Comparison of ENCODE assay signal across 14 cellular contexts in the genomic region with DNA sequence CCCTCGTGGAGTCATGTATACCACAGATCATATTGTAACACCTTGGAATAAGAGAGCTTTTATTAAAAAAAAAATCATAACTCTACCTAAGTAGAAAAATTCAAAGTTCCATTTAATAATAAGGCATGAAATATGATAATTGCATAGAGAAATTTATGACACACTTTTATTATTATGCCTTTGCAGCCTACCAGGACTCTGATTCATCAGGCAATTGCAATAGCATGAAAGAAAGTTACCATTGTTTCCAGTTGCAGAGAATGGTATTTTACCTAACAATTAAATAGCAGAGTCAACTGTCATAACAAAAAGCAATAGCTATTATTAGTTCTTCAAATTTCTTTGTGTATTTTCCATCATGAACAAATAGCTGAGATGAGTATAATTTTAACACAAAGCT.
A peak's percentile ranks its signal among the peaks of the same experiment; 100 is the strongest.
DNase-seq lines count a peak whose midpoint lies in the region; ATAC-seq lines count a peak whose summit lies in the region.
"Had no signal": no experiment of that assay in that cellular context is flagged by ENCODE, and none has a peak within 500 bp of the region (broad histone marks: within the 10 kb centered on the region; RNA-seq: fewer than 3 reads in every experiment).

No MANE protein-coding gene starts in this region.

- ATAC-seq in HG03159 (IDR thresholded peaks at IDR 0.05; ENCODE audit: unreplicated experiment): no peak
- no peak for ATAC-seq in GM19467 (IDR thresholded peaks at IDR 0.05; ENCODE audit: unreplicated experiment)
- ATAC-seq: HCT116 had no signal

- H3K4me3 ChIP-seq in adipocyte (ENCODE audit: low read length): no peak overlapping the region
- H3K4me3 ChIP-seq: SK-N-MC had no signal

- no peaks in the 10 kb centered on the region for H3K36me3 ChIP-seq in adipocyte (ENCODE audit: control insufficient read depth, insufficient read depth, low read length, severe bottlenecking)

- no peaks in the 10 kb centered on the region for H3K4me1 ChIP-seq in adipocyte (ENCODE audit: control insufficient read depth, insufficient read depth, low read length)
- H3K4me1 ChIP-seq: Caco-2 had no signal

- H3K27me3 ChIP-seq in adipocyte (replicated peaks; ENCODE audit: control insufficient read depth, insufficient read depth, low read length): no peaks in the 10 kb centered on the region

- no peaks in the 10 kb centered on the region for H3K9me3 ChIP-seq in adipocyte (ENCODE audit: control insufficient read depth, low read length)
- H3K9me3 ChIP-seq: Caco-2 had no signal

- no peak overlapping the region for H3K9ac ChIP-seq in adipocyte (ENCODE audit: low read length)

- DNase-seq in GM03348 (ENCODE audit: low spot score) (peak; percentile 58), adipocyte (ENCODE audit: low read depth) (peak; percentile 21), fibroblast of peridontal ligament (ENCODE audit: extremely low read depth) (peak; percentile 12), iPS-NIHi11 (ENCODE audit: low spot score) (no peak)
- no peak for DNase-seq in central memory CD4-positive, alpha-beta T cell
- DNase-seq: Caco-2, NCI-H1694, NCI-H2107, NCI-H226, NCI-H526 treated with DMSO at 0.1 percent for 48 hours had no signal

Comparison
In these comparisons a context has a peak if more than half of its experiments do, and no peak if none do; other contexts are left out.
1. DNase-seq: peak in GM03348 (single experiment), adipocyte (single experiment) and fibroblast of peridontal ligament (single experiment); none in iPS-NIHi11 (single experiment) and central memory CD4-positive, alpha-beta T cell (single experiment).